ENCODE assay signal across 12 cellular contexts in the genomic region with DNA sequence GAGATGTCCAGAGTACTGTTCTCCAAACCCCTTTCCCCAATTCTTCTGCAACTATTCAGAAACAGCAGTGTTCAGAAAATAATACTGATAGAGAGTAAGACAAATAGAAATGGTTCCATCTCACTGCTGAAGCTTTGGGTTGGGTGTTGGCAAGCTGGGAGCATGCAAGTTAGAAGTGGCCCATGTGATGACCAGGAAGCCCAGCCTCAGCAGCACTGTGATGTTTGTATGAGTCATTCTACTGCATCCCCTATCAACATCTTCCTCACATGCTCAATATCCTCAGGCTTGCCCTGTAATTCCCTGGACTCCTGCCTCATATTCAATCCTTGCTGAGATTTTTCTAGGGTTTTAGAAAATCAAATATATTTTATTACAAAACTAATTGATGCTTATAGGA.
DNase-seq lines count a peak whose midpoint lies in the region; ATAC-seq lines count a peak whose summit lies in the region.
"Had no signal": no experiment of that assay in that cellular context is flagged by ENCODE, and none has a peak within 500 bp of the region (broad histone marks: within the 10 kb centered on the region; RNA-seq: fewer than 3 reads in every experiment).

No MANE protein-coding gene starts in this region.

- intact Hi-C loops in left colon (cut with DNase I, micrococcal nuclease) = no loop called here

- DNase-seq in fibroblast of peridontal ligament (ENCODE audit: extremely low read depth) (peak; percentile 4), SW 1271 (lab: John Stamatoyannopoulos, UW) (no peak), T-helper 1 cell (no peak), left colon (no peak)
- DNase-seq: naive B cell, NCI-H526, SHP77 had no signal

- ATAC-seq in GM18499 (IDR thresholded peaks at IDR 0.05; ENCODE audit: insufficient read depth, unreplicated experiment) (peak; percentile 29), GM21619 (IDR thresholded peaks at IDR 0.05; ENCODE audit: unreplicated experiment) (peak; percentile 32), HG03378 (IDR thresholded peaks at IDR 0.05; ENCODE audit: unreplicated experiment) (peak; percentile 36), HG03469 (IDR thresholded peaks at IDR 0.05; ENCODE audit: unreplicated experiment) (no peak), left colon (no peak)
- ATAC-seq: esophagus mucosa had no signal

Comparison
In these comparisons a context has a peak if more than half of its experiments do, and no peak if none do; other contexts are left out.
1. ATAC-seq: peak in GM18499 (single experiment), GM21619 (single experiment) and HG03378 (single experiment); none in HG03469 (single experiment) and left colon (single experiment).